In genomic region chr10:90751107-90751997, GRCh38 we compare ENCODE assay signal across 8 cellular contexts.
DNase-seq lines count a peak whose midpoint lies in the region; ATAC-seq and TF ChIP-seq lines count a peak whose summit lies in the region.

No MANE protein-coding gene starts in this region.

- CTCF ChIA-PET in activated CD4-positive, alpha-beta memory T cell treated with anti-CD3 and anti-CD28 coated beads for 36 hours (lab: Charles Lee), result interaction anchor here (0.7 to 2.0 kb wide), 14 partner anchors 10 to 500 kb away, joined by 3 to 14 read pairs (median 6); partner anchors contain the start of gene RPP30

- H4K20me1 ChIP-seq in Loucy (ENCODE audit: insufficient read depth, low read length, poor library complexity, severe bottlenecking) (no peaks in the 10 kb centered on the region), osteoblast (ENCODE audit: insufficient read depth, low read length) (no peaks in the 10 kb centered on the region)

- peaks cover 33% of the 10 kb centered on the region for H3K27me3 Mint-ChIP-seq in activated CD4-positive, alpha-beta memory T cell treated with anti-CD3 and anti-CD28 coated beads for 36 hours

- POLR2A ChIA-PET in activated CD4-positive, alpha-beta memory T cell treated with anti-CD3 and anti-CD28 coated beads for 36 hours (lab: Charles Lee), result no interaction called here

- H3K27me3 ChIP-seq in Loucy (ENCODE audit: insufficient read depth, low read length, poor library complexity, severe bottlenecking), result no peaks in the 10 kb centered on the region
- no peaks in the 10 kb centered on the region for H3K27me3 ChIP-seq in osteoblast (ENCODE audit: insufficient read depth, low read length)

- H2AFZ ChIP-seq in Loucy (ENCODE audit: low read length) (no peak overlapping the region), osteoblast (ENCODE audit: low read length) (no peak overlapping the region)

- H3K36me3 ChIP-seq in Loucy (ENCODE audit: insufficient read depth, low read length) (no peaks in the 10 kb centered on the region), osteoblast (ENCODE audit: insufficient read depth, low read length) (no peaks in the 10 kb centered on the region)

- H3K79me2 ChIP-seq in Loucy (ENCODE audit: insufficient read depth, low read length), result no peaks in the 10 kb centered on the region
- H3K79me2 ChIP-seq in osteoblast (ENCODE audit: insufficient read depth, low read length), result no peaks in the 10 kb centered on the region

- no peaks in the 10 kb centered on the region for H3F3A ChIP-seq in Loucy (ENCODE audit: low read depth)

- H3K9ac ChIP-seq in Loucy (ENCODE audit: low read depth, low read length, poor library complexity, severe bottlenecking), result no peak overlapping the region

- H3K4me1 Mint-ChIP-seq in activated CD4-positive, alpha-beta memory T cell treated with anti-CD3 and anti-CD28 coated beads for 36 hours (ENCODE audit: low read depth), result no peaks in the 10 kb centered on the region

- no peaks in the 10 kb centered on the region for H3K9me2 ChIP-seq in Loucy (replicated peaks; ENCODE audit: low read depth, low read length)

- peak; percentile 88 for TF ChIP-seq CTCF in Loucy (conservative IDR thresholded peaks at IDR 0.05; ENCODE audit: low read length)
- peak; percentile 82 for TF ChIP-seq CTCF in osteoblast (IDR thresholded peaks at IDR 0.05; ENCODE audit: extremely low read depth, low read depth, low read length)

- intact Hi-C loops in activated CD4-positive, alpha-beta memory T cell treated with anti-CD3 and anti-CD28 coated beads for 36 hours (cut with micrococcal nuclease), result loop anchor here (1.0 kb wide), 2 partner anchors 112 to 120 kb away; partner anchors contain the start of gene RPP30

- no peak overlapping the region for H3K4me3 ChIP-seq in Loucy (ENCODE audit: low read length, poor library complexity, severe bottlenecking)
- H3K4me3 ChIP-seq in osteoblast (ENCODE audit: insufficient read depth, low read length), result no peak overlapping the region

- H3K9me3 Mint-ChIP-seq in activated CD4-positive, alpha-beta memory T cell treated with anti-CD3 and anti-CD28 coated beads for 36 hours, result no peaks in the 10 kb centered on the region

- no peaks in the 10 kb centered on the region for H3K36me3 Mint-ChIP-seq in activated CD4-positive, alpha-beta memory T cell treated with anti-CD3 and anti-CD28 coated beads for 36 hours

- H3K9me3 ChIP-seq in Loucy (ENCODE audit: insufficient read depth, low read depth, low read length), result no peaks in the 10 kb centered on the region
- no peaks in the 10 kb centered on the region for H3K9me3 ChIP-seq in osteoblast (ENCODE audit: low read depth, low read length)

- no peak overlapping the region for H3K27ac ChIP-seq in osteoblast (ENCODE audit: low read depth, low read length)

- H3K27ac Mint-ChIP-seq in activated CD4-positive, alpha-beta memory T cell treated with anti-CD3 and anti-CD28 coated beads for 36 hours, result no peak overlapping the region

- no peak overlapping the region for H3K4me3 Mint-ChIP-seq in activated CD4-positive, alpha-beta memory T cell treated with anti-CD3 and anti-CD28 coated beads for 36 hours

- ATAC-seq in GM21515 (IDR thresholded peaks at IDR 0.05; ENCODE audit: unreplicated experiment), result peak; percentile 73

- DNase-seq in EH (ENCODE audit: low read depth), result peak; percentile 45
- peak; percentile 58 for DNase-seq in activated CD4-positive, alpha-beta memory T cell treated with anti-CD3 and anti-CD28 coated beads for 36 hours
- peak; percentile 7 for DNase-seq in fibroblast of gingiva (ENCODE audit: low read depth)
- DNase-seq in osteoblast (ENCODE audit: insufficient read length, low spot score, missing footprints), result peak; percentile 39
- DNase-seq in cortex of kidney (lab: John Stamatoyannopoulos, UW), result no peak
- DNase-seq in NCI-H2227 treated with DMSO at 0.1 percent for 48 hours (lab: John Stamatoyannopoulos, UW), result no peak

- H3K4me2 ChIP-seq in Loucy (ENCODE audit: low read depth, low read length, poor library complexity, severe bottlenecking) (no peak overlapping the region), osteoblast (ENCODE audit: insufficient read depth, low read length) (no peak overlapping the region)

- H3K4me1 ChIP-seq in Loucy (ENCODE audit: insufficient read depth, low read length, poor library complexity, severe bottlenecking) (no peaks in the 10 kb centered on the region), osteoblast (ENCODE audit: insufficient read depth, low read length) (no peaks in the 10 kb centered on the region)

Comparison
In these comparisons a context has a peak if more than half of its experiments do, and no peak if none do; other contexts are left out.
1. DNase-seq: peak in EH (single experiment), activated CD4-positive, alpha-beta memory T cell treated with anti-CD3 and anti-CD28 coated beads for 36 hours (single experiment), fibroblast of gingiva (single experiment) and osteoblast (single experiment); none in cortex of kidney (single experiment) and NCI-H2227 treated with DMSO at 0.1 percent for 48 hours (single experiment).